2 cellular contexts compared by ENCODE assay signal in genomic region chr10:45945476-45945875, GRCh38. TPM values are rescaled to one million over a fixed set of nuclear protein-coding genes. Genes with fewer than 3 reads are reported as not detected.
DNase-seq lines count a peak whose midpoint lies in the region; ATAC-seq and TF ChIP-seq lines count a peak whose summit lies in the region.
"Not testable (repeated sequence)": the region's sequence is repeated elsewhere in the genome, so short reads cannot be mapped to it uniquely, and the experiment has no call there.

No MANE protein-coding gene starts in this region.

- not testable (repeated sequence) for H3K9me3 Mint-ChIP-seq in chondrocyte (ENCODE audit: low read depth)

- DNase-seq in chondrocyte (ENCODE audit: low spot score); left ventricle myocardium superior: not testable (repeated sequence)

- H3K27me3 Mint-ChIP-seq in chondrocyte (ENCODE audit: low read depth) = not testable (repeated sequence)

- not testable (repeated sequence) for H3K36me3 Mint-ChIP-seq in chondrocyte (ENCODE audit: low read depth)

- H3K4me3 Mint-ChIP-seq in chondrocyte (ENCODE audit: unreplicated experiment) = not testable (repeated sequence)

- not testable (repeated sequence) for H3K4me1 Mint-ChIP-seq in chondrocyte (ENCODE audit: low read depth)

- ATAC-seq in left ventricle myocardium superior = peak; percentile 41

- intact Hi-C loops in left ventricle myocardium superior (cut with micrococcal nuclease) = not testable (repeated sequence)

- not testable (repeated sequence) for TF ChIP-seq CTCF in chondrocyte (IDR thresholded peaks at IDR 0.05)

- peak overlapping the region; percentile 41 for H3K27ac Mint-ChIP-seq in chondrocyte (ENCODE audit: unreplicated experiment)

RNA-seq across cellular contexts. Expression of gene TIMM23, which starts 26.8 kb away (rescaled TPM):
- 60.2 to 68.2 TPM (median 62.4 TPM) in 3 replicates for total RNA-seq in chondrocyte
- total RNA-seq in left ventricle myocardium superior = 89.7 TPM
